ENCODE assay signal across 24 cellular contexts in genomic region chr1:3271866-3272265, GRCh38.
DNase-seq lines count a peak whose midpoint lies in the region; ATAC-seq and TF ChIP-seq lines count a peak whose summit lies in the region.
"Had no signal": no experiment of that assay in that cellular context is flagged by ENCODE, and none has a peak within 500 bp of the region (broad histone marks: within the 10 kb centered on the region; RNA-seq: fewer than 3 reads in every experiment).

No MANE protein-coding gene starts in this region.

- H3K36me3 Mint-ChIP-seq in neural progenitor cell, result no peaks in the 10 kb centered on the region
- H3K36me3 Mint-ChIP-seq: CD8-positive, alpha-beta memory T cell; T-cell had no signal

- peak overlapping the region; percentile 60 for H3K27ac Mint-ChIP-seq in neural progenitor cell
- H3K27ac Mint-ChIP-seq: CD8-positive, alpha-beta memory T cell; T-cell had no signal

- H3K27me3 ChIP-seq in neural progenitor cell, result no peaks in the 10 kb centered on the region
- H3K27me3 ChIP-seq: SJCRH30 had no signal

- H3K27ac ChIP-seq in neural progenitor cell, result no peak overlapping the region
- H3K27ac ChIP-seq: 22Rv1, RWPE1, SJCRH30 had no signal

- no peaks in the 10 kb centered on the region for H4K20me1 ChIP-seq in neural progenitor cell (ENCODE audit: low read depth)

- no peaks in the 10 kb centered on the region for H3F3A ChIP-seq in neural progenitor cell (ENCODE audit: low read depth)

- no peak overlapping the region for H3K4me3 ChIP-seq in neural progenitor cell
- H3K4me3 ChIP-seq: SJCRH30 had no signal

- ATAC-seq in HG03565 (IDR thresholded peaks at IDR 0.05; ENCODE audit: unreplicated experiment), result no peak
- ATAC-seq: T-cell had no signal

- H3K4me1 ChIP-seq in neural progenitor cell, result peaks cover 10% of the 10 kb centered on the region
- H3K4me1 ChIP-seq: SJCRH30 had no signal

- no peak for TF ChIP-seq CTCF in neural progenitor cell (IDR thresholded peaks at IDR 0.05)

- H3K27me3 Mint-ChIP-seq in neural progenitor cell (ENCODE audit: insufficient read depth, low read depth), result peaks cover 3% of the 10 kb centered on the region
- H3K27me3 Mint-ChIP-seq: T-cell had no signal

- H3K36me3 ChIP-seq in neural progenitor cell, result no peaks in the 10 kb centered on the region
- H3K36me3 ChIP-seq: SJCRH30 had no signal

- H3K79me2 ChIP-seq in neural progenitor cell (ENCODE audit: low read depth), result no peaks in the 10 kb centered on the region

- no peak overlapping the region for H3K4me2 ChIP-seq in neural progenitor cell

- no peak overlapping the region for H3K9ac ChIP-seq in neural progenitor cell

- peaks cover 31% of the 10 kb centered on the region for H3K4me1 Mint-ChIP-seq in neural progenitor cell
- H3K4me1 Mint-ChIP-seq: CD8-positive, alpha-beta memory T cell; T-cell had no signal

- DNase-seq in NCI-H2171 treated with DMSO at 0.1 percent for 48 hours (lab: John Stamatoyannopoulos, UW), result peak; percentile 46
- DNase-seq in NCI-H2171 (lab: John Stamatoyannopoulos, UW), result no peak
- peak; percentile 76 for DNase-seq in COR-L47 (lab: John Stamatoyannopoulos, UW)
- peak; percentile 28 for DNase-seq in NCI-H2196 treated with DMSO at 0.1 percent for 48 hours (lab: John Stamatoyannopoulos, UW; ENCODE audit: unreplicated experiment)
- DNase-seq in neural progenitor cell (ENCODE audit: low spot score), result no peak
- DNase-seq in T-helper 2 cell, result no peak
- no peak for DNase-seq in SIG-M5 (lab: John Stamatoyannopoulos, UW)
- DNase-seq: ACHN; C1 segment of cervical spinal cord; CD8-positive, alpha-beta memory T cell; EL; GF-D8; Karpas-422; MV-4-11; NCI-H1417; NCI-H187; NCI-H226; NCI-H524 treated with DMSO at 0.1 percent for 48 hours; NCI-H82; SJCRH30; T-cell had no signal

- H3K4me3 Mint-ChIP-seq in neural progenitor cell, result no peak overlapping the region
- H3K4me3 Mint-ChIP-seq: CD8-positive, alpha-beta memory T cell; T-cell had no signal

- no peaks in the 10 kb centered on the region for H3K9me3 ChIP-seq in neural progenitor cell (ENCODE audit: low read depth)
- H3K9me3 ChIP-seq: SJCRH30 had no signal

- no peak overlapping the region for H2AFZ ChIP-seq in neural progenitor cell (replicated peaks)

- no peaks in the 10 kb centered on the region for H3K9me3 Mint-ChIP-seq in neural progenitor cell
- H3K9me3 Mint-ChIP-seq: CD8-positive, alpha-beta memory T cell; T-cell had no signal

Comparison
In these comparisons a context has a peak if more than half of its experiments do, and no peak if none do; other contexts are left out.
1. DNase-seq: peak in NCI-H2171 treated with DMSO at 0.1 percent for 48 hours (single experiment), COR-L47 (single experiment) and NCI-H2196 treated with DMSO at 0.1 percent for 48 hours (single experiment); none in NCI-H2171 (single experiment), neural progenitor cell (single experiment), T-helper 2 cell (0 of 5) and SIG-M5 (single experiment).